ENCODE assay signal across 8 cellular contexts in genomic region chr20:12966468-12967085, GRCh38. TPM values are rescaled to one million over a fixed set of nuclear protein-coding genes. Genes with fewer than 3 reads are reported as not detected.
DNase-seq lines count a peak whose midpoint lies in the region; ATAC-seq and TF ChIP-seq lines count a peak whose summit lies in the region.

No MANE protein-coding gene starts in this region.

- no peak overlapping the region for H2BK15ac ChIP-seq in IMR-90 (ENCODE audit: low read depth, low read length)

- H3K4ac ChIP-seq in IMR-90 (ENCODE audit: low read depth, low read length): no peak overlapping the region

- no peak overlapping the region for H4K91ac ChIP-seq in IMR-90 (ENCODE audit: insufficient read depth, low read depth, low read length)

- H3K4me2 ChIP-seq in IMR-90 (ENCODE audit: low read depth, low read length): no peak overlapping the region

- TF ChIP-seq RAD21 in IMR-90 (IDR thresholded peaks at IDR 0.05; ENCODE audit: low read length) (peak; percentile 61), liver (IDR thresholded peaks at IDR 0.05) (peak; percentile 64 to 74)

- H3K4me1 ChIP-seq in IMR-90 (ENCODE audit: control insufficient read depth, insufficient read depth, low read length) (no peaks in the 10 kb centered on the region; the same call in 1 of the 2 replicates), liver (ENCODE audit: control insufficient read depth in 4 of 4, insufficient read depth in 4 of 4, low read length in 3 of 4) (peaks cover 0 to 2% (median 0%) of the 10 kb centered on the region in 4 donors)
- no peaks in the 10 kb centered on the region for H3K4me1 ChIP-seq in effector memory CD4-positive, alpha-beta T cell (ENCODE audit: control insufficient read depth, insufficient read depth, low read length, poor library complexity, severe bottlenecking)

- no peak overlapping the region for H2BK5ac ChIP-seq in IMR-90 (ENCODE audit: low read depth, low read length, poor library complexity, severe bottlenecking)

- H3K79me1 ChIP-seq in IMR-90 (ENCODE audit: low read depth in 1 of 2, low read length in 2 of 2): no peaks in the 10 kb centered on the region

- no peak for TF ChIP-seq POLR2A in IMR-90 (IDR thresholded peaks at IDR 0.05; ENCODE audit: low read depth, low read length)

- in situ Hi-C loops in IMR-90 (cut with MboI; ENCODE audit: low sequenced_read_pairs): loop anchor here (5.0 kb wide), 1 partner anchor 44 kb away; no protein-coding TSS in a partner anchor
- in situ Hi-C loops in astrocyte of the cerebellum (cut with HindIII; ENCODE audit: low sequenced_read_pairs): no loop called here

- POLR2A ChIA-PET in IMR-90 (lab: Charles Lee; ENCODE audit: unreplicated experiment): no interaction called here

- BruUV-seq in IMR-90 (replicated peaks; lab: Mats Ljungman, UMichigan): no TSS peak

- no peaks in the 10 kb centered on the region for H3K9me3 ChIP-seq in IMR-90 (ENCODE audit: control insufficient read depth, insufficient read depth, low read length)
- no peaks in the 10 kb centered on the region for H3K9me3 ChIP-seq in liver (ENCODE audit: control insufficient read depth in 4 of 4, low read length in 3 of 4)
- H3K9me3 ChIP-seq in effector memory CD4-positive, alpha-beta T cell (ENCODE audit: control insufficient read depth, low read length): no peaks in the 10 kb centered on the region

- H3K56ac ChIP-seq in IMR-90 (ENCODE audit: extremely low read depth, insufficient read depth, low read length): no peak overlapping the region

- no peak overlapping the region for H3K18ac ChIP-seq in IMR-90 (ENCODE audit: low read depth, low read length)

- CTCF ChIA-PET in IMR-90 (lab: Yijun Ruan, JAX): interaction anchor here (0.7 to 3.0 kb wide), 2 partner anchors 42 to 130 kb away, joined by 3 to 24 read pairs; no protein-coding TSS in a partner anchor

- H4K20me1 ChIP-seq in IMR-90 (ENCODE audit: insufficient read depth, low read length): no peaks in the 10 kb centered on the region

- H4K5ac ChIP-seq in IMR-90 (ENCODE audit: low read depth, low read length): no peak overlapping the region

- no peak overlapping the region for H3K23ac ChIP-seq in IMR-90 (ENCODE audit: low read depth, low read length)

- H3K27ac ChIP-seq in IMR-90 (ENCODE audit: insufficient read depth, low read length) (no peak overlapping the region), liver (ENCODE audit: low read depth in 1 of 2, low read length in 2 of 2) (no peak overlapping the region)
- H3K27ac ChIP-seq in effector memory CD4-positive, alpha-beta T cell (ENCODE audit: insufficient read depth, low read length, poor library complexity, severe bottlenecking): no peak overlapping the region

- H3K36me3 ChIP-seq in IMR-90 (ENCODE audit: control insufficient read depth, insufficient read depth, low read length) (no peaks in the 10 kb centered on the region), liver (ENCODE audit: control insufficient read depth in 4 of 4, insufficient read depth in 3 of 4, low read depth in 1 of 4, low read length in 3 of 4) (no peaks in the 10 kb centered on the region)
- no peaks in the 10 kb centered on the region for H3K36me3 ChIP-seq in effector memory CD4-positive, alpha-beta T cell (ENCODE audit: control insufficient read depth, insufficient read depth, low read length)

- H3K9ac ChIP-seq in IMR-90 (ENCODE audit: low read depth, low read length) (no peak overlapping the region), liver (ENCODE audit: low read depth in 1 of 2, low read length in 2 of 2) (no peak overlapping the region)

- peak; percentile 76 for ATAC-seq in IMR-90 (ENCODE audit: low read depth)
- ATAC-seq in esophagus mucosa: no peak

- H3K14ac ChIP-seq in IMR-90 (replicated peaks; ENCODE audit: low read depth, low read length): no peak overlapping the region

- WGBS in IMR-90 (ENCODE audit: extremely low coverage in 2 of 2, insufficient read length in 1 of 2), 2 experiments: no CpG with 5 or more reads among the region's 1 CpG
- 15% methylated on average over 1 of the region's 1 CpG for WGBS in liver

- no peak overlapping the region for H4K8ac ChIP-seq in IMR-90 (ENCODE audit: low read depth in 2 of 2, low read length in 2 of 2)

- TF ChIP-seq CTCF in AG09309 (IDR thresholded peaks at IDR 0.05; ENCODE audit: control insufficient read depth, insufficient read depth, low read depth, low read length, missing control alignments) (peak; percentile 55), IMR-90 (conservative IDR thresholded peaks at IDR 0.05; ENCODE audit: low read depth, low read length) (peak; percentile 63), astrocyte of the cerebellum (IDR thresholded peaks at IDR 0.05; ENCODE audit: low read depth, low read length, missing control alignments) (peak; percentile 43), liver (IDR thresholded peaks at IDR 0.05; ENCODE audit: low read depth, low read length, missing input control) (peak; percentile 31)

- H3K27me3 ChIP-seq in IMR-90 (ENCODE audit: control insufficient read depth, insufficient read depth, low read length) (peaks cover 5% of the 10 kb centered on the region), liver (ENCODE audit: control insufficient read depth in 4 of 4, insufficient read depth in 4 of 4, low read length in 3 of 4) (no peaks in the 10 kb centered on the region)
- H3K27me3 ChIP-seq in effector memory CD4-positive, alpha-beta T cell (replicated peaks; ENCODE audit: control insufficient read depth, insufficient read depth, low read length, poor library complexity, severe bottlenecking): no peaks in the 10 kb centered on the region

- peak overlapping the region; percentile 16 for H2AFZ ChIP-seq in IMR-90 (replicated peaks; ENCODE audit: low read length, poor library complexity)

- no peak overlapping the region for H2AK9ac ChIP-seq in IMR-90 (replicated peaks; ENCODE audit: low read depth, low read length, poor library complexity)

- H3K4me3 ChIP-seq in AG09309 (ENCODE audit: control insufficient read depth, low read depth, low read length) (no peak overlapping the region), IMR-90 (ENCODE audit: insufficient read depth, low read depth, low read length) (no peak overlapping the region), astrocyte of the cerebellum (ENCODE audit: low read depth, low read length) (no peak overlapping the region), liver (ENCODE audit: low read depth in 1 of 3, low read length in 3 of 3) (no peak overlapping the region)
- H3K4me3 ChIP-seq in effector memory CD4-positive, alpha-beta T cell (ENCODE audit: insufficient read depth, low read depth, low read length, poor library complexity, severe bottlenecking): no peak overlapping the region

- no peak overlapping the region for H2BK20ac ChIP-seq in IMR-90 (ENCODE audit: low read depth, low read length)

- no peak overlapping the region for H2AK5ac ChIP-seq in IMR-90 (ENCODE audit: low read depth, low read length)

- DNase-seq in AG09309 (ENCODE audit: low read depth) (peak; percentile 25), IMR-90 (peak; percentile 63), astrocyte of the cerebellum (ENCODE audit: low read depth) (peak; percentile 43), HuH-7 (ENCODE audit: low spot score) (no peak), NCI-H1930 (lab: John Stamatoyannopoulos, UW) (no peak)
- no peak for DNase-seq in effector memory CD4-positive, alpha-beta T cell

- dilution Hi-C loops in IMR-90 (cut with HindIII; ENCODE audit: low sequenced_read_pairs, unreplicated experiment): no loop called here

- H3K9me1 ChIP-seq in IMR-90 (ENCODE audit: insufficient read depth, low read length): no peaks in the 10 kb centered on the region

- intact Hi-C loops in IMR-90 (cut with micrococcal nuclease): loop anchor here (1.0 to 2.0 kb wide), 2 partner anchors 41 to 1414 kb away; no protein-coding TSS in a partner anchor

- no peak overlapping the region for H2BK120ac ChIP-seq in IMR-90 (ENCODE audit: low read depth, low read length)

TF ChIP-seq in IMR-90, 13 proteins besides CTCF, POLR2A, EP300 and RAD21:
- TF ChIP-seq RFX5 (IDR thresholded peaks at IDR 0.05; ENCODE audit: low read depth, low read length) (no peak), SMC3 (IDR thresholded peaks at IDR 0.05; ENCODE audit: low read depth, low read length) (peak; percentile 78)

TF ChIP-seq in liver, 16 proteins besides CTCF, POLR2A, EP300 and RAD21:
- TF ChIP-seq NR2F2 (IDR thresholded peaks at IDR 0.05) (no peak), TAF1 (conservative IDR thresholded peaks at IDR 0.05) (no peak), ATF3 (IDR thresholded peaks at IDR 0.05) (no peak), RXRA (IDR thresholded peaks at IDR 0.05) (no peak), REST (IDR thresholded peaks at IDR 0.05) (no peak), HNF4A (conservative IDR thresholded peaks at IDR 0.05) (peak in 1 of 2 donors; percentile 9)

RNA-seq across cellular contexts. Expression of gene SPTLC3, which starts 42.2 kb away (rescaled TPM):
- 1.4 and 1.6 TPM in 2 replicates for total RNA-seq in IMR-90 (2012; rRNA removed)
- polyA plus RNA-seq in IMR-90 (2012; rRNA removed): 0.44 and 0.56 TPM in 2 replicates
- 0.13 and 0.15 TPM in 2 replicates for polyA plus RNA-seq in IMR-90 (2012; cell fraction: cytosol; rRNA removed)
- polyA plus RNA-seq in IMR-90 (2012; cell fraction: nucleus; rRNA removed; ENCODE audit: low replicate concordance): 0.13 and 0.55 TPM in 2 replicates
- total RNA-seq in liver: 10 to 100 TPM; 30.4 to 40.9 TPM
- polyA plus RNA-seq in liver: 10 to 100 TPM in 1 of 2 donors, 1 to 10 TPM in 1; 4.2 to 10.5 TPM
- total RNA-seq in esophagus mucosa: 9.0 TPM

Comparison
In these comparisons a context has a peak if more than half of its experiments do, and no peak if none do; other contexts are left out.
1. DNase-seq: peak in AG09309 (single experiment), IMR-90 (single experiment) and astrocyte of the cerebellum (single experiment); none in effector memory CD4-positive, alpha-beta T cell (0 of 3), HuH-7 (single experiment) and NCI-H1930 (0 of 2).
2. Peak in every context shown above with its lines, with median percentiles within 50 percentile points of each other: CTCF ChIP-seq.